ENCODE assay signal across 30 cellular contexts in the genomic region with DNA sequence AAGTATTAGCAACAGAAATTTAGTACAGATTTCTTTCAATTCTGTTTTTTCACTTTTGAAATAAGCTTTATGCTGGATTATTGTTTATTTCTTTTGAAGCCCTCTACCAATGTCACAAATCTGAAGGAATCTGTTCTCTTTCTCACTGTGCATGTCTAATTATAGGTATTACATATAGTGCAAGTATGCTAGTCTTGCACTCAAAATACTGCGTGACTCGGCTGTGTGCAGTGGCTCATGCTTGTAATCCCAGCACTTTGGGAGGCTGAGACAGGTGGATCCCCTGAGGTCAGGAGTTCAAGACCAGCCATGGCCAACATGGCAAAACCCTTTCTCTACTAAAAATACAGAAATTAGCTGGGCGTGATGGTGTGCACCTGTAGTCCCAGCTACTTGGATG.
"Had no signal": no experiment of that assay in that cellular context is flagged by ENCODE, and none has a peak within 500 bp of the region (broad histone marks: within the 10 kb centered on the region; RNA-seq: fewer than 3 reads in every experiment).

No MANE protein-coding gene starts in this region.

- H3K27me3 Mint-ChIP-seq: activated CD4-positive, alpha-beta T cell treated with anti-CD3 and anti-CD28 coated beads, Interleukin-2, amount 10 ng/mL, durations not matched to agents 7 days and 5 days; T-cell had no signal

- H3K9me3 Mint-ChIP-seq: activated B cell treated with CpG ODN at 0.5 μM for 24 hours; activated CD4-positive, alpha-beta memory T cell treated with anti-CD3 and anti-CD28 coated beads, Interleukin-2, amount 10 ng/mL, durations not matched to agents 7 days and 5 days; activated CD4-positive, alpha-beta T cell treated with anti-CD3 and anti-CD28 coated beads, Interleukin-2, amount 10 ng/mL, durations not matched to agents 7 days and 5 days; activated T-cell treated with anti-CD3 and anti-CD28 coated beads, Interleukin-2, amount 50 U/mL, for 4 hours; activated T-helper 17 cell treated with anti-CD3 and anti-CD28 coated beads, Interleukin-2, amount 50 U/mL, for 72 hours; T-cell; T-helper 1 cell treated with Interleukin-12 subunit alpha and Interleukin-12 subunit beta and Interleukin-4 antibody, amounts not matched to agents 30 μg/mL and 1 μg/mL, for 36 hours; T-helper 2 cell treated with Interferon-gamma antibody and Interleukin-4, amounts not matched to agents 5 μg/mL and 100 μg/mL, for 36 hours had no signal

- H3K36me3 ChIP-seq: esophagus squamous epithelium, gastroesophageal sphincter, WERI-Rb-1 had no signal

- H3K36me3 Mint-ChIP-seq: activated naive CD8-positive, alpha-beta T cell; T-cell had no signal

- H3K27ac Mint-ChIP-seq: activated B cell treated with CpG ODN at 0.5 μM for 24 hours; activated CD4-positive, alpha-beta memory T cell treated with anti-CD3 and anti-CD28 coated beads, Interleukin-2, amount 10 ng/mL, durations not matched to agents 7 days and 5 days; activated CD4-positive, alpha-beta T cell treated with anti-CD3 and anti-CD28 coated beads for 36 hours; activated CD4-positive, alpha-beta T cell treated with anti-CD3 and anti-CD28 coated beads, Interleukin-2, amount 10 ng/mL, durations not matched to agents 7 days and 5 days; activated naive CD8-positive, alpha-beta T cell; activated T-helper 17 cell treated with anti-CD3 and anti-CD28 coated beads, Interleukin-2, amount 50 U/mL, for 72 hours; T-cell; T-helper 1 cell treated with Interleukin-12 subunit alpha and Interleukin-12 subunit beta and Interleukin-4 antibody, amounts not matched to agents 30 μg/mL and 1 μg/mL, for 36 hours; T-helper 2 cell treated with Interferon-gamma antibody and Interleukin-4, amounts not matched to agents 5 μg/mL and 100 μg/mL, for 36 hours had no signal

- H3K4me1 Mint-ChIP-seq: activated B cell treated with CpG ODN at 0.5 μM for 24 hours; activated CD4-positive, alpha-beta memory T cell treated with anti-CD3 and anti-CD28 coated beads, Interleukin-2, amount 10 ng/mL, durations not matched to agents 7 days and 5 days; activated CD4-positive, alpha-beta T cell treated with anti-CD3 and anti-CD28 coated beads for 36 hours; activated CD4-positive, alpha-beta T cell treated with anti-CD3 and anti-CD28 coated beads, Interleukin-2, amount 10 ng/mL, durations not matched to agents 7 days and 5 days; activated T-helper 17 cell treated with anti-CD3 and anti-CD28 coated beads, Interleukin-2, amount 50 U/mL, for 72 hours; T-cell had no signal

- H3K27me3 ChIP-seq: gastroesophageal sphincter had no signal

- ATAC-seq: activated CD4-positive, alpha-beta T cell treated with anti-CD3 and anti-CD28 coated beads for 36 hours; activated CD4-positive, CD25-positive, alpha-beta regulatory T cell treated with anti-CD3 and anti-CD28 coated beads, Interleukin-2, amount 50 U/mL, for 24 hours; activated T-cell treated with anti-CD3 and anti-CD28 coated beads, Interleukin-2, amount 50 U/mL, for 4 hours; activated T-helper 17 cell treated with anti-CD3 and anti-CD28 coated beads, Interleukin-2, amount 50 U/mL, for 72 hours; gastroesophageal sphincter; T-cell had no signal

- H3K4me3 Mint-ChIP-seq: activated B cell treated with CpG ODN at 0.5 μM for 24 hours; activated CD4-positive, alpha-beta memory T cell treated with anti-CD3 and anti-CD28 coated beads, Interleukin-2, amount 10 ng/mL, durations not matched to agents 7 days and 5 days; activated CD4-positive, alpha-beta T cell treated with anti-CD3 and anti-CD28 coated beads for 36 hours; activated CD4-positive, alpha-beta T cell treated with anti-CD3 and anti-CD28 coated beads, Interleukin-2, amount 10 ng/mL, durations not matched to agents 7 days and 5 days; activated naive CD8-positive, alpha-beta T cell; activated T-cell treated with anti-CD3 and anti-CD28 coated beads, Interleukin-2, amount 50 U/mL, for 4 hours; activated T-helper 17 cell treated with anti-CD3 and anti-CD28 coated beads, Interleukin-2, amount 50 U/mL, for 72 hours; T-cell; T-helper 1 cell treated with Interleukin-12 subunit alpha and Interleukin-12 subunit beta and Interleukin-4 antibody, amounts not matched to agents 30 μg/mL and 1 μg/mL, for 36 hours; T-helper 2 cell treated with Interferon-gamma antibody and Interleukin-4, amounts not matched to agents 5 μg/mL and 100 μg/mL, for 36 hours had no signal

- DNase-seq: activated B cell treated with CpG ODN at 0.5 μM for 24 hours; activated CD4-positive, alpha-beta memory T cell treated with anti-CD3 and anti-CD28 coated beads, Interleukin-2, amount 10 ng/mL, durations not matched to agents 7 days and 5 days; activated CD4-positive, alpha-beta T cell treated with anti-CD3 and anti-CD28 coated beads for 36 hours; activated CD4-positive, alpha-beta T cell treated with anti-CD3 and anti-CD28 coated beads, Interleukin-2, amount 10 ng/mL, durations not matched to agents 7 days and 5 days; activated CD4-positive, alpha-beta T cell treated with anti-CD3 and anti-CD28 coated beads, Interleukin-2, amount 50 U/mL, for 4 hours; activated CD8-positive, alpha-beta memory T cell treated with anti-CD3 and anti-CD28 coated beads, Interleukin-2, amount 50 U/mL, for 48 hours; activated effector memory CD4-positive, alpha-beta T cell treated with Interleukin-2 at 50 U/mL for 16 hours; activated gamma-delta T cell treated with Interleukin-2 at 50 U/mL for 16 hours; activated naive CD4-positive, alpha-beta T cell treated with anti-CD3 and anti-CD28 coated beads, Interleukin-2, amount 50 U/mL, for 16 hours; activated naive CD4-positive, alpha-beta T cell treated with Interleukin-2 at 50 U/mL for 16 hours; activated T-cell treated with anti-CD3 and anti-CD28 coated beads, Interleukin-2, amount 50 U/mL, for 4 hours; amniotic stem cell; anterior cingulate cortex; caudate nucleus; cortex of kidney; dermis blood vessel endothelial cell; effector CD4-positive, alpha-beta T cell; esophagus squamous epithelium; foreskin melanocyte; SW 1271; T-cell; T1000; WERI-Rb-1 had no signal

- H3K4me1 ChIP-seq: esophagus squamous epithelium, gastroesophageal sphincter had no signal

- H3K4me3 ChIP-seq: esophagus squamous epithelium, gastroesophageal sphincter had no signal

- H3K27ac ChIP-seq: epithelial cell of prostate, esophagus squamous epithelium, gastroesophageal sphincter, WERI-Rb-1 had no signal
